ENCODE assay signal across 16 cellular contexts in the genomic region with DNA sequence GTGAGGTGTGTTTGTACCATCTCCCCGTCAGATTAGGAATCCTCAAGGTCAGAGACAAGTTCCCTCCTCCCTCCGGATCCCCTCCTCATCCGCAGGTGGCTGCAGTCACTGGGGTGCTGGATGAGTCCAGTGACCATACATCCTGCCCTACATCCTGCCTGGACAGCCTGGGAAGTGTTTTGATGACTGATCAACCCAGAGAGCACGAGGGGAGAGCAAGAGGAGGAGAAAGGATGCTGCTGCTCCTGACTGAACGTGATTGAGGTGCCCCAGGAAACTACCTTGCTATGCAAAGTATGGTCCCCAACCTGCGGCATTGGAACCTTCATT.
A peak's percentile ranks its signal among the peaks of the same experiment; 100 is the strongest.
DNase-seq lines count a peak whose midpoint lies in the region; ATAC-seq, FAIRE-seq and TF ChIP-seq lines count a peak whose summit lies in the region.
"Had no signal": no experiment of that assay in that cellular context is flagged by ENCODE, and none has a peak within 500 bp of the region (broad histone marks: within the 10 kb centered on the region; RNA-seq: fewer than 3 reads in every experiment).

No MANE protein-coding gene starts in this region.

- FAIRE-seq in GM12878 (lab: Jason Lieb, UNC) = no peak
- FAIRE-seq: endometrium, kidney had no signal

- no peaks in the 10 kb centered on the region for H3K9me3 ChIP-seq in right cardiac atrium (ENCODE audit: control insufficient read depth, low read length)
- no peaks in the 10 kb centered on the region for H3K9me3 ChIP-seq in GM12878 (replicated peaks; ENCODE audit: control insufficient read depth, insufficient read depth, low read length)
- H3K9me3 ChIP-seq in lower lobe of right lung = no peaks in the 10 kb centered on the region

- no peak for TF ChIP-seq POLR2A in GM12878 (IDR thresholded peaks at IDR 0.05; ENCODE audit: low read depth, low read length)

- intact Hi-C loops in Right ventricle myocardium superior (cut with DNase I) (no loop called here), right cardiac atrium (cut with DNase I) (loop anchor here in 2 of 4 donors (10.0 kb wide), 2 partner anchors 93 to 143 kb away; partner anchors contain the start of gene HEG1 (in 1 of the 2)), GM12878 (cut with micrococcal nuclease; ENCODE audit: unreplicated experiment) (no loop called here), lower lobe of right lung (cut with DNase I) (no loop called here)

- H3K79me2 ChIP-seq in GM12878 (ENCODE audit: control insufficient read depth, insufficient read depth, low read length) = no peaks in the 10 kb centered on the region

- BruUV-seq in GM12878 (replicated peaks; lab: Mats Ljungman, UMichigan) = no TSS peak

- TF ChIP-seq RAD21 in GM12878 (IDR thresholded peaks at IDR 0.05; ENCODE audit: insufficient read depth, low read depth, low read length) = no peak

- H3K4me1 ChIP-seq in right cardiac atrium (ENCODE audit: control insufficient read depth, insufficient read depth, low read length) = peaks cover 30% of the 10 kb centered on the region
- peaks cover 72% of the 10 kb centered on the region for H3K4me1 ChIP-seq in GM12878 (ENCODE audit: control insufficient read depth, insufficient read depth, low read length)
- peaks cover 71% of the 10 kb centered on the region for H3K4me1 ChIP-seq in lower lobe of right lung

- TF ChIP-seq EP300 in GM12878 (IDR thresholded peaks at IDR 0.05; ENCODE audit: borderline replicate concordance in 1 of 2, control insufficient read depth in 1 of 2, low read depth in 2 of 2, low read length in 2 of 2) = no peak

- peak overlapping the region; percentile 47 for H2AFZ ChIP-seq in GM12878 (ENCODE audit: control insufficient read depth, low read depth, low read length)

- H3K9me3 Mint-ChIP-seq in osteocyte (ENCODE audit: unreplicated experiment) = no peaks in the 10 kb centered on the region
- H3K9me3 Mint-ChIP-seq: activated naive CD4-positive, alpha-beta T cell treated with anti-CD3 and anti-CD28 coated beads, Interleukin-2, amount 50 U/mL, for 72 hours had no signal

- H3K36me3 ChIP-seq in GM12878 (ENCODE audit: control insufficient read depth in 2 of 2, insufficient read depth in 2 of 2, low read length in 1 of 2) = no peaks in the 10 kb centered on the region
- H3K36me3 ChIP-seq in lower lobe of right lung = no peaks in the 10 kb centered on the region
- H3K36me3 ChIP-seq: WERI-Rb-1 had no signal

- peak overlapping the region; percentile 25; the same call in 1 of the 2 replicates for H3K9ac ChIP-seq in GM12878 (ENCODE audit: control insufficient read depth, insufficient read depth, low read length)

- POLR2A ChIA-PET in GM12878 (lab: Charles Lee) = no interaction called here

- H4K20me1 ChIP-seq in GM12878 (ENCODE audit: control insufficient read depth, insufficient read depth) = no peaks in the 10 kb centered on the region

- WGBS in right cardiac atrium = 68% methylated on average over 6 of the region's 6 CpGs
- WGBS in GM12878 (ENCODE audit: insufficient coverage, insufficient replicate concordance, low lambda C conversion rate, missing lambda C conversion rate) = 70% methylated on average over 6 of the region's 6 CpGs

- peak overlapping the region; percentile 78 for H3K4me2 ChIP-seq in GM12878 (ENCODE audit: control insufficient read depth, insufficient read depth)

- H3K27me3 Mint-ChIP-seq in osteocyte (ENCODE audit: unreplicated experiment) = no peaks in the 10 kb centered on the region

- TF ChIP-seq CTCF in GM12878 (IDR thresholded peaks at IDR 0.05 in 2 of 3, conservative IDR thresholded peaks at IDR 0.05 in 1 of 3; ENCODE audit: control insufficient read depth in 2 of 3, extremely low read depth in 1 of 3, insufficient read depth in 1 of 3, low read depth in 3 of 3, low read length in 3 of 3) (no peak), lower lobe of right lung (IDR thresholded peaks at IDR 0.05) (no peak), osteocyte (IDR thresholded peaks at IDR 0.05) (no peak)

- RAD21 ChIA-PET in GM12878 (lab: Charles Lee; ENCODE audit: unreplicated experiment) = interaction anchor here (1.1 to 12.0 kb wide), 4 partner anchors 27 to 48 kb away, joined by 3 to 106 read pairs (median 5); no protein-coding TSS in a partner anchor

- CTCF ChIA-PET in GM12878 (lab: Yijun Ruan, JAX) = no interaction called here

- H3K27me3 ChIP-seq in right cardiac atrium (ENCODE audit: control insufficient read depth, insufficient read depth) = no peaks in the 10 kb centered on the region
- no peaks in the 10 kb centered on the region for H3K27me3 ChIP-seq in GM12878 (replicated peaks in 1 of 2; ENCODE audit: control insufficient read depth in 2 of 2, insufficient read depth in 2 of 2, low read length in 1 of 2)
- no peaks in the 10 kb centered on the region for H3K27me3 ChIP-seq in lower lobe of right lung (ENCODE audit: low read depth)

- H3K36me3 Mint-ChIP-seq in osteocyte (ENCODE audit: unreplicated experiment) = no peaks in the 10 kb centered on the region

- peak; percentile 4 for ATAC-seq in Right ventricle myocardium superior (ENCODE audit: poor library complexity)
- no peak for ATAC-seq in right cardiac atrium
- ATAC-seq in GM12878 = peak; percentile 13
- no peak for ATAC-seq in lower lobe of right lung
- ATAC-seq in stimulated activated naive CD8-positive, alpha-beta T cell treated with anti-CD3 and anti-CD28 coated beads, Interleukin-15, Interleukin-2, amounts not matched to agents 100 U/mL and 50 U/mL, for 24 hours = no peak
- ATAC-seq: activated naive CD4-positive, alpha-beta T cell treated with anti-CD3 and anti-CD28 coated beads, Interleukin-2, amount 50 U/mL, for 72 hours had no signal

- H3K4me1 Mint-ChIP-seq in osteocyte (ENCODE audit: unreplicated experiment) = peaks cover 79% of the 10 kb centered on the region

- no peak overlapping the region for H3K27ac ChIP-seq in right cardiac atrium (ENCODE audit: low read length)
- peak overlapping the region; percentile 66 for H3K27ac ChIP-seq in GM12878 (ENCODE audit: control insufficient read depth, insufficient read depth)
- H3K27ac ChIP-seq in lower lobe of right lung = peak overlapping the region; percentile 73
- H3K27ac ChIP-seq: WERI-Rb-1 had no signal

- H3K4me3 ChIP-seq in right cardiac atrium (ENCODE audit: low read length) (no peak overlapping the region), GM12878 (0 out of 2 replicates have a peak overlapping the region, but pooled peaks have one; percentile 3), lower lobe of right lung (no peak overlapping the region)

- H3K4me3 Mint-ChIP-seq in osteocyte (ENCODE audit: unreplicated experiment) = no peak overlapping the region

- SMC1A ChIA-PET in GM12878 (lab: Charles Lee; ENCODE audit: uncharacterized antibody, unreplicated experiment) = interaction anchor here (0.7 to 1.7 kb wide), 4 partner anchors 18 to 213 kb away, joined by 3 to 5 read pairs (median 3); no protein-coding TSS in a partner anchor

- in situ Hi-C loops in GM12878 (cut with MboI) = no loop called here

- no peak overlapping the region for H3K27ac Mint-ChIP-seq in osteocyte (ENCODE audit: unreplicated experiment)
- H3K27ac Mint-ChIP-seq: activated naive CD4-positive, alpha-beta T cell treated with anti-CD3 and anti-CD28 coated beads, Interleukin-2, amount 50 U/mL, for 72 hours had no signal

- DNase-seq in Right ventricle myocardium superior (no peak), right cardiac atrium (no peak), GM12878 (ENCODE audit: low read depth, low spot score) (no peak), lower lobe of right lung (no peak), GDM1 (lab: John Stamatoyannopoulos, UW) (no peak), T-helper 2 cell (no peak), osteocyte (ENCODE audit: extremely low spot score, unreplicated experiment) (no peak)
- DNase-seq in stimulated activated naive CD8-positive, alpha-beta T cell treated with anti-CD3 and anti-CD28 coated beads, Interleukin-15, Interleukin-2, amounts not matched to agents 100 U/mL and 50 U/mL, for 24 hours = no peak
- DNase-seq: kidney; NCI-H1417 treated with DMSO at 0.1 percent for 48 hours; NCI-H345; stimulated activated CD4-positive, alpha-beta T cell treated with anti-CD3 and anti-CD28 coated beads, Interleukin-4, amount 100 ng/mL, for 1 hour; SW 1271; WERI-Rb-1 had no signal

TF ChIP-seq in GM12878, 131 proteins besides CTCF, POLR2A, EP300 and RAD21:
- TF ChIP-seq EED (IDR thresholded peaks at IDR 0.05; ENCODE audit: low read depth) (peak; percentile 62), SMAD1 (IDR thresholded peaks at IDR 0.05; ENCODE audit: low read depth, partially characterized antibody) (no peak)

Comparison
In these comparisons a context has a peak if more than half of its experiments do, and no peak if none do; other contexts are left out.
1. ATAC-seq: peak in Right ventricle myocardium superior (single experiment) and GM12878 (single experiment); none in right cardiac atrium (0 of 2), lower lobe of right lung (0 of 2) and stimulated activated naive CD8-positive, alpha-beta T cell treated with anti-CD3 and anti-CD28 coated beads, Interleukin-15, Interleukin-2, amounts not matched to agents 100 U/mL and 50 U/mL, for 24 hours (single experiment).